In the genomic region with DNA sequence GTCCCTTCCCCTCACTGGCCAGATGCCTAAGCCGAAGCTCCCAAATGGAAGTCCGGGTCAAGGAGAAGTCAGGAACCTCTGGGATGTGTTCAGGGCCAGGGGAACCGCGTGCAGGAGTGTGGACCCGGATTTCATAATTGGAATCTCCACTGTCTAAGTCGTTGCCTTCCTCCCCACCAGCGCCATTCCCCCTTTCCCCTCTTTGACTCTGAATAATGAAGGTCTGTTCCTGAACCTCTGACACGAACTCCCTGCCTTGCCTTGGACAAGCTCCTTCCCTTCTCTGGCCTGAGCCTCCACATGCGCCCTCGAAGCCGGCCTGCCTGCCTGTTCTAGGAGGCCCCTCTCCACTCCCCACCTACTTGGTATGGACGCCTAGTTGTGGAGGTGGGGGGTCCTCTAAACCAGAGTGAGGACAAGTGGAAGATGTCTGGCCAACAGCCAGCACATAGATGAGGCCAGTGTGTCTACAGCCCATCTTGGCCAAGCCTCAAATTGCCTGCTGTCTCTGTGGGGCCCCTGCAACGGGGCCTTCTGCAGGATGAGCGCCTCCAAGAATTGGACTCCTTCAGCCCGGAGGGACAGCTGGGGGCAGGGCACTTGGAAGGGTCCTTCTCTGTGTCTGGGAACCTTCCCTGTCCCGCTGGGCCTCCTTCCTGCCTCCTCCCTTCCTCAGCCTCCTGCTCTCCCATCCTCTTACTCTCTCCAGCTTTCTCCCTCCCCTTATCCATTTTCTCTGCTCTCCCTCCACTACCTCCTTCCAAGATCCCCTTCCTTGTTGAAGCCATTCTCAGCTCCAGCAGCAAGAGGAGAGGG, we compare ENCODE assay signal across 13 cellular contexts. TPM values are rescaled to one million over a fixed set of nuclear protein-coding genes. Genes with fewer than 3 reads are reported as not detected.
DNase-seq lines count a peak whose midpoint lies in the region; ATAC-seq, FAIRE-seq and TF ChIP-seq lines count a peak whose summit lies in the region.
"Had no signal": no experiment of that assay in that cellular context is flagged by ENCODE, and none has a peak within 500 bp of the region (broad histone marks: within the 10 kb centered on the region; RNA-seq: fewer than 3 reads in every experiment).

No MANE protein-coding gene starts in this region.

- peak overlapping the region; percentile 23 for H2BK120ac ChIP-seq in H1 (replicated peaks; ENCODE audit: low read depth, low read length)

- H3K4me3 Mint-ChIP-seq in nephron, result peak overlapping the region; percentile 91 to 97 (median 93)

- H3K9me3 ChIP-seq in heart right ventricle (no peaks in the 10 kb centered on the region), H1 (ENCODE audit: insufficient read depth in 2 of 2, low read depth in 1 of 2, low read length in 1 of 2) (no peaks in the 10 kb centered on the region), upper lobe of right lung (no peaks in the 10 kb centered on the region)
- H3K9me3 ChIP-seq: sigmoid colon had no signal

- peak overlapping the region; percentile 85; the same call in 1 of the 2 replicates for H2BK12ac ChIP-seq in H1 (ENCODE audit: low read depth, low read length)

- POLR2A ChIA-PET in H1 (lab: Charles Lee; ENCODE audit: partially characterized antibody), result interaction anchor here (0.5 to 2.2 kb wide), 10 partner anchors 9 to 224 kb away, joined by 3 to 7 read pairs (median 4); no protein-coding TSS in a partner anchor

- no peaks in the 10 kb centered on the region for H3K9me3 Mint-ChIP-seq in nephron
- H3K9me3 Mint-ChIP-seq: activated T-cell treated with anti-CD3 and anti-CD28 coated beads, Interleukin-2, amount 50 U/mL, for 24 hours had no signal

- peaks cover 0 to 5% of the 10 kb centered on the region in 2 experiments; a peak in 1 of 4 replicates for H3K79me2 ChIP-seq in H1 (ENCODE audit: control insufficient read depth in 1 of 2, insufficient read depth in 2 of 2, low read length in 2 of 2)

- H2AK5ac ChIP-seq in H1 (ENCODE audit: low read depth, low read length), result peak overlapping the region; percentile 84; the same call in 1 of the 2 replicates

- H3K9ac ChIP-seq in H1 (replicated peaks in 1 of 4; ENCODE audit: extremely low read depth in 1 of 4, low read depth in 3 of 4, low read length in 3 of 4), result peak overlapping the region in 1 of 4 experiments; percentile 45; a peak in 3 of 7 replicates

- no peak overlapping the region for H3K56ac ChIP-seq in H1 (replicated peaks; ENCODE audit: insufficient read length, low read depth, low read length)

- no peak for TF ChIP-seq RAD21 in H1 (IDR thresholded peaks at IDR 0.05 in 1 of 2, conservative IDR thresholded peaks at IDR 0.05 in 1 of 2; ENCODE audit: low read depth in 2 of 2, low read length in 2 of 2)

- H3K14ac ChIP-seq in H1 (ENCODE audit: insufficient read length), result peak overlapping the region; percentile 58

- peak overlapping the region; percentile 93 for H3K4ac ChIP-seq in H1 (replicated peaks; ENCODE audit: insufficient read length, low read depth, low read length)

- peak overlapping the region; percentile 89 to 96 for H3K4me2 ChIP-seq in H1 (ENCODE audit: insufficient read depth in 1 of 2, low read depth in 2 of 2, low read length in 2 of 2)

- intact Hi-C loops in heart right ventricle (cut with DNase I), result no loop called here
- intact Hi-C loops in left ventricle myocardium superior (cut with micrococcal nuclease), result no loop called here
- intact Hi-C loops in upper lobe of right lung (cut with DNase I), result no loop called here

- H4K5ac ChIP-seq in H1 (ENCODE audit: insufficient read length, low read depth, low read length), result no peak overlapping the region

- H3K27me3 ChIP-seq in heart right ventricle (peaks cover 20 to 60% (median 37%) of the 10 kb centered on the region in 7 donors), H1 (replicated peaks in 1 of 4; ENCODE audit: control insufficient read depth in 3 of 4, extremely low read depth in 1 of 4, insufficient read depth in 3 of 4, low read length in 3 of 4) (peaks cover 8 to 66% (median 37%) of the 10 kb centered on the region in 4 experiments; a peak in 6 of 7 replicates), upper lobe of right lung (peaks cover 24% of the 10 kb centered on the region)

- ATAC-seq in heart right ventricle (peak in 2 of 8 donors; percentile 30 to 35), left ventricle myocardium superior (no peak), upper lobe of right lung (no peak), HG03025 (IDR thresholded peaks at IDR 0.05; ENCODE audit: low FRiP score, unreplicated experiment) (no peak), HG02973 (IDR thresholded peaks at IDR 0.05; ENCODE audit: unreplicated experiment) (no peak)

- TF ChIP-seq EP300 in H1 (IDR thresholded peaks at IDR 0.05; ENCODE audit: borderline replicate concordance in 1 of 2, low read depth in 2 of 2, low read length in 2 of 2), result no peak

- 52 to 53% methylated on average over 16 of the region's 16 CpGs for WGBS in heart right ventricle, 2 donors
- 16% methylated on average over 16 of the region's 16 CpGs; no CpG with 5 or more reads in 1 of the 2 experiments for WGBS in H1 (ENCODE audit: extremely low coverage in 1 of 2, insufficient coverage in 1 of 2, insufficient read length in 1 of 2, insufficient replicate concordance in 2 of 2, low coverage in 1 of 2, low lambda C conversion rate in 2 of 2, missing lambda C conversion rate in 1 of 2), 2 experiments

- DNase-seq in heart right ventricle (no peak), left ventricle myocardium superior (no peak), H1 (ENCODE audit: low read depth in 1 of 2, low spot score in 2 of 2) (peak in 1 of 2 experiments; percentile 54), upper lobe of right lung (peak; percentile 32), NCI-H146 treated with DMSO at 0.1 percent for 48 hours (lab: John Stamatoyannopoulos, UW; ENCODE audit: unreplicated experiment) (no peak)
- DNase-seq: activated T-cell treated with anti-CD3 and anti-CD28 coated beads, Interleukin-2, amount 50 U/mL, for 24 hours; NK-92 treated with Interleukin-12 subunit alpha and Interleukin-12 subunit beta, amount 100 ng/mL, for 24 hours; stimulated activated CD8-positive, alpha-beta memory T cell treated with anti-CD3 and anti-CD28 coated beads, Interleukin-4, amount 100 ng/mL, for 48 hours had no signal

- H3K4me3 ChIP-seq in heart right ventricle, result peak overlapping the region in 7 of 10 donors; percentile 46 to 63 (median 57)
- peak overlapping the region; percentile 67 to 89 (median 78) for H3K4me3 ChIP-seq in H1 (ENCODE audit: extremely low read depth in 1 of 4, insufficient read depth in 2 of 4, low read depth in 3 of 4, low read length in 4 of 4)
- H3K4me3 ChIP-seq in upper lobe of right lung, result peak overlapping the region; percentile 56

- H3K4me1 Mint-ChIP-seq in nephron, result peaks cover 75% of the 10 kb centered on the region

- H3K27me3 Mint-ChIP-seq in nephron (ENCODE audit: low read depth), result peaks cover 31% of the 10 kb centered on the region

- H3K27ac ChIP-seq in heart right ventricle (peak overlapping the region in 2 of 10 donors; percentile 13 to 16), H1 (ENCODE audit: low read depth, low read length) (no peak overlapping the region), upper lobe of right lung (no peak overlapping the region)

- FAIRE-seq in H1 (lab: Jason Lieb, UNC), result no peak
- FAIRE-seq: TTC549 had no signal

- TF ChIP-seq CTCF in heart right ventricle (IDR thresholded peaks at IDR 0.05) (no peak), H1 (IDR thresholded peaks at IDR 0.05; ENCODE audit: control extremely low read depth in 1 of 3, insufficient read depth in 1 of 3, low read depth in 1 of 3, low read length in 3 of 3) (no peak), nephron (IDR thresholded peaks at IDR 0.05; ENCODE audit: unreplicated experiment in 3 of 3) (no peak), upper lobe of right lung (IDR thresholded peaks at IDR 0.05) (no peak)

- H2BK20ac ChIP-seq in H1 (ENCODE audit: low read length), result peak overlapping the region; percentile 86

- H2AFZ ChIP-seq in H1 (ENCODE audit: low read length), result no peak overlapping the region

- peak overlapping the region; percentile 91 for H4K91ac ChIP-seq in H1 (replicated peaks; ENCODE audit: insufficient read length, low read length)

- peaks cover 2% of the 10 kb centered on the region; the same call in 1 of the 2 replicates for H3K79me1 ChIP-seq in H1 (ENCODE audit: low read depth, low read length)

- peak overlapping the region; percentile 68; the same call in 1 of the 2 replicates for H2BK5ac ChIP-seq in H1 (ENCODE audit: low read depth, low read length)

- H3K27ac Mint-ChIP-seq in nephron, result peak overlapping the region; percentile 97 to 100 (median 99)
- H3K27ac Mint-ChIP-seq: activated T-cell treated with anti-CD3 and anti-CD28 coated beads, Interleukin-2, amount 50 U/mL, for 24 hours had no signal

- TF ChIP-seq POLR2A in H1 (IDR thresholded peaks at IDR 0.05; ENCODE audit: control extremely low read depth in 1 of 2, low read depth in 2 of 2, low read length in 2 of 2), result no peak

- H3K23ac ChIP-seq in H1 (ENCODE audit: insufficient read length), result no peak overlapping the region

- H3K4me1 ChIP-seq in heart right ventricle (peaks cover 6 to 50% (median 24%) of the 10 kb centered on the region in 9 donors), H1 (replicated peaks in 1 of 4; ENCODE audit: control insufficient read depth in 3 of 4, insufficient read depth in 4 of 4, low read length in 3 of 4) (peaks cover 8 to 38% (median 26%) of the 10 kb centered on the region in 4 experiments), upper lobe of right lung (peaks cover 28% of the 10 kb centered on the region)

- H3K36me3 ChIP-seq in heart right ventricle (no peaks in the 10 kb centered on the region), H1 (ENCODE audit: control insufficient read depth in 2 of 4, insufficient read depth in 4 of 4, low read length in 3 of 4) (no peaks in the 10 kb centered on the region), upper lobe of right lung (no peaks in the 10 kb centered on the region)
- H3K36me3 ChIP-seq: sigmoid colon had no signal

- peak overlapping the region; percentile 48 for H3K18ac ChIP-seq in H1 (ENCODE audit: extremely low read depth, low read length)

- H4K20me1 ChIP-seq in H1 (replicated peaks in 1 of 2; ENCODE audit: control insufficient read depth in 1 of 2, insufficient read depth in 2 of 2, low read length in 2 of 2), result peaks cover 5 to 7% of the 10 kb centered on the region in 2 experiments

- CTCF ChIA-PET in H1 (lab: Charles Lee; ENCODE audit: partially characterized antibody), result interaction anchor here (0.6 to 5.1 kb wide), 8 partner anchors 18 to 285 kb away, joined by 3 to 22 read pairs (median 3); no protein-coding TSS in a partner anchor

- peaks cover 25% of the 10 kb centered on the region for H3K36me3 Mint-ChIP-seq in nephron (ENCODE audit: low read depth)

- H3K23me2 ChIP-seq in H1 (ENCODE audit: low read depth, low read length), result peaks cover 22% of the 10 kb centered on the region

- peak overlapping the region; percentile 81; the same call in 1 of the 2 replicates for H2BK15ac ChIP-seq in H1 (ENCODE audit: low read length)

- peak overlapping the region; percentile 42; the same call in 1 of the 2 replicates for H4K8ac ChIP-seq in H1 (ENCODE audit: extremely low read depth, insufficient read depth, low read length)

RNA-seq across cellular contexts. Expression of a gene that starts 1.5 kb away (rescaled TPM):
- 1 to 10 TPM in 6 of 10 donors, under 1 TPM in 4; 0.34 to 2.7 (median 1.2) TPM for total RNA-seq in heart right ventricle
- polyA plus RNA-seq in heart right ventricle, result 1 to 10 TPM; 1.2 to 4.4 TPM
- total RNA-seq in left ventricle myocardium superior, result 1.3 TPM
- total RNA-seq in H1 (2021; fragmentation: NEBNext Ultra II Directional; extraction: Animal tissue kit (Norgen Biotek cat#: 25700)), result 38.5 and 41.0 TPM in 2 replicates
- 65.6 and 78.9 TPM in 2 replicates for polyA plus RNA-seq in H1 (2011; rRNA removed)
- polyA plus RNA-seq in H1 (2011; cell fraction: cytosol; rRNA removed), result 73.5 TPM
- 60.0 TPM for polyA plus RNA-seq in H1 (2011; cell fraction: nucleus; rRNA removed)
- polyA plus RNA-seq in H1 (2012, experiment 1 of 2), result 21.8 to 38.0 TPM (median 35.1 TPM) in 4 replicates
- 41.2 TPM for polyA plus RNA-seq in H1 (2012, experiment 2 of 2)
- polyA plus RNA-seq in H1 (2013, experiment 1 of 2), result 36.9 TPM
- polyA plus RNA-seq in H1 (2013, experiment 2 of 2), result 40.4 TPM
- 10.9 and 15.4 TPM in 2 replicates for polyA minus RNA-seq in H1 (2011; rRNA and poly(A)+ RNA removed)
- 22.2 TPM for polyA minus RNA-seq in H1 (2011; cell fraction: cytosol; rRNA and poly(A)+ RNA removed)
- polyA minus RNA-seq in H1 (2011; cell fraction: nucleus; rRNA and poly(A)+ RNA removed), result 12.8 TPM
- total RNA-seq in upper lobe of right lung, result 11.0 TPM
